ENCODE assay signal across 1 cellular context in genomic region chr1:205639567-205639966, GRCh38.
TF ChIP-seq lines count a peak whose summit lies in the region.

No MANE protein-coding gene starts in this region.

TF ChIP-seq in HepG2, 621 proteins besides CTCF, POLR2A, EP300 and RAD21 (continues in another document):
- TF ChIP-seq CEBPG (CRISPR knock-in tag; IDR thresholded peaks at IDR 0.05): peak; percentile 40; the same call in 1 of the 2 replicates
- no peak for TF ChIP-seq RAD51 (IDR thresholded peaks at IDR 0.05; ENCODE audit: borderline replicate concordance)
- no peak for TF ChIP-seq ZNF12 (CRISPR knock-in tag; IDR thresholded peaks at IDR 0.05)
- no peak for TF ChIP-seq SCMH1 (CRISPR knock-in tag; IDR thresholded peaks at IDR 0.05; ENCODE audit: borderline replicate concordance)
- TF ChIP-seq, protein P1, sequence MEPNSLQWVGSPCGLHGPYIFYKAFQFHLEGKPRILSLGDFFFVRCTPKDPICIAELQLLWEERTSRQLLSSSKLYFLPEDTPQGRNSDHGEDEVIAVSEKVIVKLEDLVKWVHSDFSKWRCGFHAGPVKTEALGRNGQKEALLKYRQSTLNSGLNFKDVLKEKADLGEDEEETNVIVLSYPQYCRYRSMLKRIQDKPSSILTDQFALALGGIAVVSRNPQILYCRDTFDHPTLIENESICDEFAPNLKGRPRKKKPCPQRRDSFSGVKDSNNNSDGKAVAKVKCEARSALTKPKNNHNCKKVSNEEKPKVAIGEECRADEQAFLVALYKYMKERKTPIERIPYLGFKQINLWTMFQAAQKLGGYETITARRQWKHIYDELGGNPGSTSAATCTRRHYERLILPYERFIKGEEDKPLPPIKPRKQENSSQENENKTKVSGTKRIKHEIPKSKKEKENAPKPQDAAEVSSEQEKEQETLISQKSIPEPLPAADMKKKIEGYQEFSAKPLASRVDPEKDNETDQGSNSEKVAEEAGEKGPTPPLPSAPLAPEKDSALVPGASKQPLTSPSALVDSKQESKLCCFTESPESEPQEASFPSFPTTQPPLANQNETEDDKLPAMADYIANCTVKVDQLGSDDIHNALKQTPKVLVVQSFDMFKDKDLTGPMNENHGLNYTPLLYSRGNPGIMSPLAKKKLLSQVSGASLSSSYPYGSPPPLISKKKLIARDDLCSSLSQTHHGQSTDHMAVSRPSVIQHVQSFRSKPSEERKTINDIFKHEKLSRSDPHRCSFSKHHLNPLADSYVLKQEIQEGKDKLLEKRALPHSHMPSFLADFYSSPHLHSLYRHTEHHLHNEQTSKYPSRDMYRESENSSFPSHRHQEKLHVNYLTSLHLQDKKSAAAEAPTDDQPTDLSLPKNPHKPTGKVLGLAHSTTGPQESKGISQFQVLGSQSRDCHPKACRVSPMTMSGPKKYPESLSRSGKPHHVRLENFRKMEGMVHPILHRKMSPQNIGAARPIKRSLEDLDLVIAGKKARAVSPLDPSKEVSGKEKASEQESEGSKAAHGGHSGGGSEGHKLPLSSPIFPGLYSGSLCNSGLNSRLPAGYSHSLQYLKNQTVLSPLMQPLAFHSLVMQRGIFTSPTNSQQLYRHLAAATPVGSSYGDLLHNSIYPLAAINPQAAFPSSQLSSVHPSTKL (CRISPR knock-in tag; IDR thresholded peaks at IDR 0.05): peak; percentile 64
- 0 out of 2 replicates have a peak, but pooled peaks have one; percentile 14 for TF ChIP-seq SIX1 (CRISPR knock-in tag; IDR thresholded peaks at IDR 0.05; ENCODE audit: borderline replicate concordance)
- no peak for TF ChIP-seq BORCS8-MEF2B (CRISPR knock-in tag; IDR thresholded peaks at IDR 0.05)
- TF ChIP-seq MIER3 (CRISPR knock-in tag; IDR thresholded peaks at IDR 0.05; ENCODE audit: borderline replicate concordance): 0 out of 2 replicates have a peak, but pooled peaks have one; percentile 48
- peak; percentile 83 for TF ChIP-seq TFAP4 (IDR thresholded peaks at IDR 0.05; ENCODE audit: borderline replicate concordance, low read depth)
- no peak for TF ChIP-seq GPN1 (CRISPR knock-in tag; IDR thresholded peaks at IDR 0.05; ENCODE audit: borderline replicate concordance)
- TF ChIP-seq, protein P2, sequence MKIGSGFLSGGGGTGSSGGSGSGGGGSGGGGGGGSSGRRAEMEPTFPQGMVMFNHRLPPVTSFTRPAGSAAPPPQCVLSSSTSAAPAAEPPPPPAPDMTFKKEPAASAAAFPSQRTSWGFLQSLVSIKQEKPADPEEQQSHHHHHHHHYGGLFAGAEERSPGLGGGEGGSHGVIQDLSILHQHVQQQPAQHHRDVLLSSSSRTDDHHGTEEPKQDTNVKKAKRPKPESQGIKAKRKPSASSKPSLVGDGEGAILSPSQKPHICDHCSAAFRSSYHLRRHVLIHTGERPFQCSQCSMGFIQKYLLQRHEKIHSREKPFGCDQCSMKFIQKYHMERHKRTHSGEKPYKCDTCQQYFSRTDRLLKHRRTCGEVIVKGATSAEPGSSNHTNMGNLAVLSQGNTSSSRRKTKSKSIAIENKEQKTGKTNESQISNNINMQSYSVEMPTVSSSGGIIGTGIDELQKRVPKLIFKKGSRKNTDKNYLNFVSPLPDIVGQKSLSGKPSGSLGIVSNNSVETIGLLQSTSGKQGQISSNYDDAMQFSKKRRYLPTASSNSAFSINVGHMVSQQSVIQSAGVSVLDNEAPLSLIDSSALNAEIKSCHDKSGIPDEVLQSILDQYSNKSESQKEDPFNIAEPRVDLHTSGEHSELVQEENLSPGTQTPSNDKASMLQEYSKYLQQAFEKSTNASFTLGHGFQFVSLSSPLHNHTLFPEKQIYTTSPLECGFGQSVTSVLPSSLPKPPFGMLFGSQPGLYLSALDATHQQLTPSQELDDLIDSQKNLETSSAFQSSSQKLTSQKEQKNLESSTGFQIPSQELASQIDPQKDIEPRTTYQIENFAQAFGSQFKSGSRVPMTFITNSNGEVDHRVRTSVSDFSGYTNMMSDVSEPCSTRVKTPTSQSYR (CRISPR knock-in tag; IDR thresholded peaks at IDR 0.05; ENCODE audit: borderline replicate concordance): peak; percentile 41; the same call in 1 of the 2 replicates
- TF ChIP-seq PHF21A (CRISPR knock-in tag; IDR thresholded peaks at IDR 0.05): peak; percentile 35; the same call in 1 of the 2 replicates
- TF ChIP-seq, protein P3, sequence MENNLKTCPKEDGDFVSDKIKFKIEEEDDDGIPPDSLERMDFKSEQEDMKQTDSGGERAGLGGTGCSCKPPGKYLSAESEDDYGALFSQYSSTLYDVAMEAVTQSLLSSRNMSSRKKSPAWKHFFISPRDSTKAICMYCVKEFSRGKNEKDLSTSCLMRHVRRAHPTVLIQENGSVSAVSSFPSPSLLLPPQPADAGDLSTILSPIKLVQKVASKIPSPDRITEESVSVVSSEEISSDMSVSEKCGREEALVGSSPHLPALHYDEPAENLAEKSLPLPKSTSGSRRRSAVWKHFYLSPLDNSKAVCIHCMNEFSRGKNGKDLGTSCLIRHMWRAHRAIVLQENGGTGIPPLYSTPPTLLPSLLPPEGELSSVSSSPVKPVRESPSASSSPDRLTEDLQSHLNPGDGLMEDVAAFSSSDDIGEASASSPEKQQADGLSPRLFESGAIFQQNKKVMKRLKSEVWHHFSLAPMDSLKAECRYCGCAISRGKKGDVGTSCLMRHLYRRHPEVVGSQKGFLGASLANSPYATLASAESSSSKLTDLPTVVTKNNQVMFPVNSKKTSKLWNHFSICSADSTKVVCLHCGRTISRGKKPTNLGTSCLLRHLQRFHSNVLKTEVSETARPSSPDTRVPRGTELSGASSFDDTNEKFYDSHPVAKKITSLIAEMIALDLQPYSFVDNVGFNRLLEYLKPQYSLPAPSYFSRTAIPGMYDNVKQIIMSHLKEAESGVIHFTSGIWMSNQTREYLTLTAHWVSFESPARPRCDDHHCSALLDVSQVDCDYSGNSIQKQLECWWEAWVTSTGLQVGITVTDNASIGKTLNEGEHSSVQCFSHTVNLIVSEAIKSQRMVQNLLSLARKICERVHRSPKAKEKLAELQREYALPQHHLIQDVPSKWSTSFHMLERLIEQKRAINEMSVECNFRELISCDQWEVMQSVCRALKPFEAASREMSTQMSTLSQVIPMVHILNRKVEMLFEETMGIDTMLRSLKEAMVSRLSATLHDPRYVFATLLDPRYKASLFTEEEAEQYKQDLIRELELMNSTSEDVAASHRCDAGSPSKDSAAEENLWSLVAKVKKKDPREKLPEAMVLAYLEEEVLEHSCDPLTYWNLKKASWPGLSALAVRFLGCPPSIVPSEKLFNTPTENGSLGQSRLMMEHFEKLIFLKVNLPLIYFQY (CRISPR knock-in tag; IDR thresholded peaks at IDR 0.05; ENCODE audit: borderline replicate concordance): no peak
- TF ChIP-seq ZNF841 (CRISPR knock-in tag; IDR thresholded peaks at IDR 0.05; ENCODE audit: borderline replicate concordance): no peak
- no peak for TF ChIP-seq TOE1 (CRISPR knock-in tag; IDR thresholded peaks at IDR 0.05)
- TF ChIP-seq YEATS2 (CRISPR knock-in tag; IDR thresholded peaks at IDR 0.05; ENCODE audit: borderline replicate concordance): no peak
- TF ChIP-seq ZNF549 (CRISPR knock-in tag; IDR thresholded peaks at IDR 0.05): no peak
- no peak for TF ChIP-seq ZNF740 (CRISPR knock-in tag; IDR thresholded peaks at IDR 0.05)
- TF ChIP-seq ZNF280B (CRISPR knock-in tag; IDR thresholded peaks at IDR 0.05; ENCODE audit: borderline replicate concordance): no peak
- TF ChIP-seq SKIL (CRISPR knock-in tag; IDR thresholded peaks at IDR 0.05; ENCODE audit: borderline replicate concordance): no peak
- no peak for TF ChIP-seq SP4 (CRISPR knock-in tag; IDR thresholded peaks at IDR 0.05)
- TF ChIP-seq GLMP (CRISPR knock-in tag; IDR thresholded peaks at IDR 0.05; ENCODE audit: borderline replicate concordance): no peak
- TF ChIP-seq SAP130 (CRISPR knock-in tag; IDR thresholded peaks at IDR 0.05; ENCODE audit: low read depth): peak; percentile 58
- TF ChIP-seq ZNF333 (CRISPR knock-in tag; IDR thresholded peaks at IDR 0.05; ENCODE audit: borderline replicate concordance): no peak
- TF ChIP-seq ZNF362 (CRISPR knock-in tag; IDR thresholded peaks at IDR 0.05; ENCODE audit: borderline replicate concordance): no peak
- TF ChIP-seq HNF4A (CRISPR knock-in tag; IDR thresholded peaks at IDR 0.05): peak; percentile 60; the same call in 1 of the 2 replicates
- TF ChIP-seq ZUFSP (CRISPR knock-in tag; IDR thresholded peaks at IDR 0.05; ENCODE audit: borderline replicate concordance): no peak
- TF ChIP-seq NFIC (IDR thresholded peaks at IDR 0.05; ENCODE audit: low read length): 0 out of 2 replicates have a peak, but pooled peaks have one; percentile 37
- no peak for TF ChIP-seq ZNF460 (CRISPR knock-in tag; IDR thresholded peaks at IDR 0.05; ENCODE audit: borderline replicate concordance)
- TF ChIP-seq KLF6 (CRISPR knock-in tag; IDR thresholded peaks at IDR 0.05): no peak
- TF ChIP-seq ZNF354B (CRISPR knock-in tag; IDR thresholded peaks at IDR 0.05): no peak
- no peak for TF ChIP-seq ZNF777 (CRISPR knock-in tag; IDR thresholded peaks at IDR 0.05)
- TF ChIP-seq ARNT2 (CRISPR knock-in tag; IDR thresholded peaks at IDR 0.05; ENCODE audit: low read depth): no peak
- TF ChIP-seq ZBTB20 (CRISPR knock-in tag; IDR thresholded peaks at IDR 0.05; ENCODE audit: borderline replicate concordance, low read depth): no peak
- TF ChIP-seq RXRB (CRISPR knock-in tag; IDR thresholded peaks at IDR 0.05; ENCODE audit: borderline replicate concordance): peak; percentile 72; the same call in 1 of the 2 replicates
- TF ChIP-seq ZFP37 (CRISPR knock-in tag; IDR thresholded peaks at IDR 0.05; ENCODE audit: borderline replicate concordance): no peak
- no peak for TF ChIP-seq ZNF570 (CRISPR knock-in tag; IDR thresholded peaks at IDR 0.05; ENCODE audit: borderline replicate concordance)
- TF ChIP-seq ATM (IDR thresholded peaks at IDR 0.05; ENCODE audit: borderline replicate concordance): no peak
- no peak for TF ChIP-seq MED13 (CRISPR knock-in tag; IDR thresholded peaks at IDR 0.05)
- peak; percentile 75 for TF ChIP-seq ONECUT2 (CRISPR knock-in tag; IDR thresholded peaks at IDR 0.05)
- TF ChIP-seq GATAD2A (CRISPR knock-in tag; IDR thresholded peaks at IDR 0.05): peak; percentile 71
